ENCODE assay signal across 27 cellular contexts in the genomic region with DNA sequence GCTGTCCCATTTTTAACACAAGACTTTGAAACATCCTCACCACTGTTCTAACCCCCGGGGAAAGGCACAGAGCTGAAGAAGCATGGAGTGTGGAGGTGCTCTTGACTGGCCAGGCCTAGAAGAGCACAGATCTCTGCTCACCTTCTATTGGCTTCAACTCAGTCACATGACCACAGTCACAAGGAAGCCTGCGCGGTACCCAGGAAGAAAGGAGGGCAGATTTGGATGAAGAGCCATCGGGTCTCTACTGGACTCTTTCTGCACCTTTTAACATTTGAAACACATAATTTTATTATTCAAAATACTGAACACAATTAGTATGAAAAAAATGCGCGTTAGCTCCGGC.
"Had no signal": no experiment of that assay in that cellular context is flagged by ENCODE, and none has a peak within 500 bp of the region (broad histone marks: within the 10 kb centered on the region; RNA-seq: fewer than 3 reads in every experiment).

No MANE protein-coding gene starts in this region.

- H3K27me3 Mint-ChIP-seq: activated naive CD4-positive, alpha-beta T cell treated with anti-CD3 and anti-CD28 coated beads, Interleukin-2, amount 50 U/mL, for 24 hours had no signal

- H3K4me2 ChIP-seq: hepatocyte, neural progenitor cell had no signal

- H3K9ac ChIP-seq: neural progenitor cell had no signal

- H3K27ac ChIP-seq: colonic mucosa, epithelial cell of prostate, gastrocnemius medialis, hepatocyte, left ventricle myocardium inferior, neural progenitor cell, right atrium auricular region, stomach, tibial artery, upper lobe of right lung had no signal

- H2AFZ ChIP-seq: hepatocyte, neural progenitor cell had no signal

- H3K36me3 ChIP-seq: colonic mucosa, gastrocnemius medialis, left ventricle myocardium inferior, neural progenitor cell, right atrium auricular region, stomach, tibial artery, upper lobe of right lung had no signal

- H3K4me1 Mint-ChIP-seq: activated CD4-positive, alpha-beta T cell treated with anti-CD3 and anti-CD28 coated beads, Interleukin-2, amount 10 ng/mL, durations not matched to agents 7 days and 5 days; activated naive CD8-positive, alpha-beta T cell treated with anti-CD3 and anti-CD28 coated beads, Interleukin-2, amount 50 U/mL, for 24 hours; natural killer cell had no signal

- H3K27me3 ChIP-seq: colonic mucosa, gastrocnemius medialis, hepatocyte, neural progenitor cell, right atrium auricular region, upper lobe of right lung had no signal

- H3K9me3 ChIP-seq: colonic mucosa, gastrocnemius medialis, left ventricle myocardium inferior, right atrium auricular region, stomach, tibial artery, upper lobe of right lung had no signal

- DNase-seq: activated CD4-positive, alpha-beta T cell treated with anti-CD3 and anti-CD28 coated beads for 1 hour; activated CD4-positive, alpha-beta T cell treated with anti-CD3 and anti-CD28 coated beads, Interleukin-2, amount 10 ng/mL, durations not matched to agents 7 days and 5 days; activated CD8-positive, alpha-beta T cell treated with anti-CD3 and anti-CD28 coated beads for 36 hours; activated naive CD8-positive, alpha-beta T cell treated with anti-CD3 and anti-CD28 coated beads, Interleukin-2, amount 50 U/mL, for 24 hours; activated T-cell treated with anti-CD3 and anti-CD28 coated beads, Interleukin-2, amount 50 U/mL, for 4 hours; anterior cingulate cortex; colonic mucosa; effector CD8-positive, alpha-beta T cell; gastrocnemius medialis; islet precursor cell; left ventricle myocardium inferior; mesendoderm; natural killer cell; stimulated activated CD4-positive, alpha-beta T cell treated with anti-CD3 and anti-CD28 coated beads, Interleukin-15, amount 100 ng/mL, for 24 hours; stimulated activated CD4-positive, alpha-beta T cell treated with anti-CD3 and anti-CD28 coated beads, Interleukin-2, amount 100 ng/mL, for 24 hours; stimulated activated naive B cell treated with anti-CD40 and anti-IgM and Interleukin-4, amounts not matched to agents 10 μg/mL and 1 μg/mL and 100 μg/mL, for 72 hours; stomach; T-helper 9 cell; tibial artery; upper lobe of right lung had no signal

- H3K27ac Mint-ChIP-seq: activated CD4-positive, alpha-beta T cell treated with anti-CD3 and anti-CD28 coated beads, Interleukin-2, amount 10 ng/mL, durations not matched to agents 7 days and 5 days; activated CD8-positive, alpha-beta T cell treated with anti-CD3 and anti-CD28 coated beads for 36 hours; activated naive CD4-positive, alpha-beta T cell treated with anti-CD3 and anti-CD28 coated beads, Interleukin-2, amount 50 U/mL, for 24 hours; activated naive CD8-positive, alpha-beta T cell treated with anti-CD3 and anti-CD28 coated beads, Interleukin-2, amount 50 U/mL, for 24 hours; activated T-helper 2 cell treated with anti-CD3 and anti-CD28 coated beads, Interferon-gamma antibody, Interleukin-2, Interleukin-4, amounts not matched to agents 10 μg/mL and 5 μg/mL and 100 μg/mL, durations not matched to agents 14 hours and 24 hours and 36 hours; natural killer cell; neural progenitor cell; stimulated activated naive B cell treated with anti-CD40 and anti-IgM and Interleukin-4, amounts not matched to agents 10 μg/mL and 1 μg/mL and 100 μg/mL, for 72 hours had no signal

- ATAC-seq: activated CD8-positive, alpha-beta T cell treated with anti-CD3 and anti-CD28 coated beads for 36 hours; activated naive CD8-positive, alpha-beta T cell treated with anti-CD3 and anti-CD28 coated beads, Interleukin-2, amount 50 U/mL, for 24 hours; activated T-cell treated with anti-CD3 and anti-CD28 coated beads, Interleukin-2, amount 50 U/mL, for 4 hours; gastrocnemius medialis; natural killer cell; stimulated activated naive B cell treated with anti-CD40 and anti-IgM and Interleukin-4, amounts not matched to agents 10 μg/mL and 1 μg/mL and 100 μg/mL, for 72 hours; upper lobe of right lung had no signal

- H3K79me2 ChIP-seq: hepatocyte had no signal

- H3K4me1 ChIP-seq: colonic mucosa, gastrocnemius medialis, left ventricle myocardium inferior, right atrium auricular region, stomach, tibial artery, upper lobe of right lung had no signal

- H3K36me3 Mint-ChIP-seq: activated naive CD4-positive, alpha-beta T cell treated with anti-CD3 and anti-CD28 coated beads, Interleukin-2, amount 50 U/mL, for 24 hours; natural killer cell; neural progenitor cell; stimulated activated naive B cell treated with anti-CD40 and anti-IgM and Interleukin-4, amounts not matched to agents 10 μg/mL and 1 μg/mL and 100 μg/mL, for 72 hours had no signal

- H3K9me3 Mint-ChIP-seq: activated CD4-positive, alpha-beta T cell treated with anti-CD3 and anti-CD28 coated beads, Interleukin-2, amount 10 ng/mL, durations not matched to agents 7 days and 5 days; activated CD8-positive, alpha-beta T cell treated with anti-CD3 and anti-CD28 coated beads for 36 hours; activated naive CD4-positive, alpha-beta T cell treated with anti-CD3 and anti-CD28 coated beads, Interleukin-2, amount 50 U/mL, for 24 hours; activated naive CD8-positive, alpha-beta T cell treated with anti-CD3 and anti-CD28 coated beads, Interleukin-2, amount 50 U/mL, for 24 hours; activated T-cell treated with anti-CD3 and anti-CD28 coated beads, Interleukin-2, amount 50 U/mL, for 4 hours; activated T-helper 2 cell treated with anti-CD3 and anti-CD28 coated beads, Interferon-gamma antibody, Interleukin-2, Interleukin-4, amounts not matched to agents 10 μg/mL and 5 μg/mL and 100 μg/mL, durations not matched to agents 14 hours and 24 hours and 36 hours; natural killer cell; neural progenitor cell; stimulated activated naive B cell treated with anti-CD40 and anti-IgM and Interleukin-4, amounts not matched to agents 10 μg/mL and 1 μg/mL and 100 μg/mL, for 72 hours had no signal

- H3K4me3 Mint-ChIP-seq: activated CD4-positive, alpha-beta T cell treated with anti-CD3 and anti-CD28 coated beads, Interleukin-2, amount 10 ng/mL, durations not matched to agents 7 days and 5 days; activated CD8-positive, alpha-beta T cell treated with anti-CD3 and anti-CD28 coated beads for 36 hours; activated naive CD4-positive, alpha-beta T cell treated with anti-CD3 and anti-CD28 coated beads, Interleukin-2, amount 50 U/mL, for 24 hours; activated naive CD8-positive, alpha-beta T cell treated with anti-CD3 and anti-CD28 coated beads, Interleukin-2, amount 50 U/mL, for 24 hours; activated T-cell treated with anti-CD3 and anti-CD28 coated beads, Interleukin-2, amount 50 U/mL, for 4 hours; natural killer cell; neural progenitor cell; stimulated activated naive B cell treated with anti-CD40 and anti-IgM and Interleukin-4, amounts not matched to agents 10 μg/mL and 1 μg/mL and 100 μg/mL, for 72 hours had no signal

- H3K4me3 ChIP-seq: colonic mucosa, gastrocnemius medialis, hepatocyte, left ventricle myocardium inferior, lung, neural progenitor cell, right atrium auricular region, stomach, tibial artery, upper lobe of right lung had no signal
